ENCODE assay signal across 11 cellular contexts in genomic region chr20:33203444-33203843, GRCh38. TPM values are rescaled to one million over a fixed set of nuclear protein-coding genes. Genes with fewer than 3 reads are reported as not detected.
"Had no signal": no experiment of that assay in that cellular context is flagged by ENCODE, and none has a peak within 500 bp of the region (broad histone marks: within the 10 kb centered on the region; RNA-seq: fewer than 3 reads in every experiment).

No MANE protein-coding gene starts in this region.

- DNase-seq: GM23248, GOT3, H7, HFFc6, IMR-90, KBM-7 had no signal

- H3K4me3 Mint-ChIP-seq: HFFc6 had no signal

- H3K4me1 ChIP-seq: HAP-1 had no signal

- H2AFZ ChIP-seq: GM23248 had no signal

- H3K9ac ChIP-seq: GM23248 had no signal

- H3K27ac Mint-ChIP-seq: HFFc6 had no signal

- H3K4me3 ChIP-seq: GM23248, HAP-1 had no signal

- H3K27ac ChIP-seq: GM23248, HL-60 had no signal

- H3K36me3 ChIP-seq: HAP-1 had no signal

- H3K9me3 Mint-ChIP-seq: HFFc6 had no signal

- H3K9me3 ChIP-seq: HAP-1 had no signal

- ATAC-seq: HCT116 had no signal

RNA-seq across cellular contexts. Expression of gene BPIFA3, which starts 13.7 kb away (rescaled TPM):
- total RNA-seq: GM23248, H4, H7, HFFc6, HT1080, IMR-90 had no signal
- polyA plus RNA-seq: GM23248, IMR-90 had no signal

RNA-seq across cellular contexts. Expression of gene BPIFA1, which starts 32.4 kb away (rescaled TPM):
- total RNA-seq: GM23248, H4, H7, HFFc6, HT1080, IMR-90 had no signal
- polyA plus RNA-seq: GM23248, IMR-90 had no signal

RNA-seq across cellular contexts. Expression of gene BPIFA2, which starts 35.5 kb away (rescaled TPM):
- total RNA-seq: GM23248, H4, H7, HFFc6, HT1080, IMR-90 had no signal
- polyA plus RNA-seq: GM23248, IMR-90 had no signal
